ENCODE assay signal across 17 cellular contexts in the genomic region with DNA sequence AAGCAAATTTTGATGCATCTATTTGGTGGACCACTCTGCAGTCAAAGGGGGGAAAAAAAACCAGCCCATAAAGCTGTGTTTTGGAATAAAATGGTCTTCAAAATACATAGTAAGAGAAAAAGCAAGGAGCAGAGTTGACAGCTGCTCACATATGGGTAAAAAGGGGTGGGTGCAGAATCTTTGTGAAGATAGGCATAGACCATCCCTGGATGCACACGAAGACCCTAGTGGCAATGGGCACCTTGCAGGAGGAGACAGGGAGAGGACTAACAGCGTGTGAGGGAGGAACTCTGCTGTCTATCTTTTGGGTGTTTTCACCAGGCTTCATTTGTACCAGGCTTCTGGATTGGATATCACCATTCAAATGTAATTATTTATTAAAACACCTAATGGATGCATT. TPM values are rescaled to one million over a fixed set of nuclear protein-coding genes. Genes with fewer than 3 reads are reported as not detected.
A peak's percentile ranks its signal among the peaks of the same experiment; 100 is the strongest.
DNase-seq lines count a peak whose midpoint lies in the region; ATAC-seq and TF ChIP-seq lines count a peak whose summit lies in the region.
"Had no signal": no experiment of that assay in that cellular context is flagged by ENCODE, and none has a peak within 500 bp of the region (broad histone marks: within the 10 kb centered on the region; RNA-seq: fewer than 3 reads in every experiment).

No MANE protein-coding gene starts in this region.

- H2BK12ac ChIP-seq in mesenchymal stem cell (ENCODE audit: low read length in 2 of 2) = no peak overlapping the region

- H2AFZ ChIP-seq in mesenchymal stem cell (ENCODE audit: low read depth, low read length) = no peak overlapping the region

- no peak overlapping the region for H4K91ac ChIP-seq in mesenchymal stem cell (ENCODE audit: low read length)

- no peaks in the 10 kb centered on the region for H3K9me3 Mint-ChIP-seq in stimulated activated naive CD8-positive, alpha-beta T cell treated with anti-CD3 and anti-CD28 coated beads, Interleukin-15, Interleukin-2, amounts not matched to agents 100 ng/mL and 50 ng/mL, for 24 hours
- H3K9me3 Mint-ChIP-seq in stimulated activated naive CD8-positive, alpha-beta T cell treated with anti-CD3 and anti-CD28 coated beads, Interleukin-15, amount 100 ng/mL, for 72 hours = no peaks in the 10 kb centered on the region

- H4K8ac ChIP-seq in mesenchymal stem cell (ENCODE audit: low read length) = no peak overlapping the region

- no peak overlapping the region for H2BK5ac ChIP-seq in mesenchymal stem cell (ENCODE audit: low read depth, low read length, poor library complexity, severe bottlenecking)

- peak overlapping the region; percentile 38 for H3K27ac Mint-ChIP-seq in stimulated activated naive CD8-positive, alpha-beta T cell treated with anti-CD3 and anti-CD28 coated beads, Interleukin-15, Interleukin-2, amounts not matched to agents 100 ng/mL and 50 ng/mL, for 24 hours
- H3K27ac Mint-ChIP-seq in stimulated activated naive CD8-positive, alpha-beta T cell treated with anti-CD3 and anti-CD28 coated beads, Interleukin-15, amount 100 ng/mL, for 72 hours = peak overlapping the region in 1 of 2 donors; percentile 65
- peak overlapping the region; percentile 83 for H3K27ac Mint-ChIP-seq in T-helper 17 cell

- no peak for DNase-seq in stimulated activated naive CD8-positive, alpha-beta T cell treated with anti-CD3 and anti-CD28 coated beads, Interleukin-15, amount 100 ng/mL, for 72 hours
- DNase-seq in T-helper 17 cell (no peak), mesenchymal stem cell (peak; percentile 33), GF-D8 (lab: John Stamatoyannopoulos, UW) (no peak), SW480 (ENCODE audit: low spot score) (no peak), foreskin fibroblast (no peak)
- DNase-seq: AML-193, H7, MV-4-11, NCI-H1417, NCI-H187 treated with DMSO at 0.1 percent for 48 hours, NCI-H2171, NCI-H446, NCI-H69, SIG-M5 had no signal

- no peak overlapping the region for H3K4me2 ChIP-seq in mesenchymal stem cell (ENCODE audit: low read length, poor library complexity, severe bottlenecking)

- no peak overlapping the region for H3K4me3 Mint-ChIP-seq in stimulated activated naive CD8-positive, alpha-beta T cell treated with anti-CD3 and anti-CD28 coated beads, Interleukin-15, Interleukin-2, amounts not matched to agents 100 ng/mL and 50 ng/mL, for 24 hours
- H3K4me3 Mint-ChIP-seq in stimulated activated naive CD8-positive, alpha-beta T cell treated with anti-CD3 and anti-CD28 coated beads, Interleukin-15, amount 100 ng/mL, for 72 hours = no peak overlapping the region
- peak overlapping the region; percentile 47 for H3K4me3 Mint-ChIP-seq in T-helper 17 cell
- H3K4me3 Mint-ChIP-seq: CD14-positive monocyte had no signal

- H2BK15ac ChIP-seq in mesenchymal stem cell (ENCODE audit: low read depth, poor library complexity, severe bottlenecking) = no peak overlapping the region

- no peak overlapping the region for H3K9ac ChIP-seq in mesenchymal stem cell (ENCODE audit: low read length)

- H3K4me1 ChIP-seq in mesenchymal stem cell (ENCODE audit: control insufficient read depth, insufficient read depth, low read depth, low read length) = peaks cover 21% of the 10 kb centered on the region

- peaks cover 41 to 71% of the 10 kb centered on the region in 2 experiments for H3K36me3 ChIP-seq in mesenchymal stem cell (ENCODE audit: control insufficient read depth in 1 of 2, insufficient read depth in 2 of 2, low read depth in 1 of 2, low read length in 2 of 2)

- no peak for ATAC-seq in stimulated activated naive CD8-positive, alpha-beta T cell treated with anti-CD3 and anti-CD28 coated beads, Interleukin-15, amount 100 ng/mL, for 72 hours
- peak; percentile 15 for ATAC-seq in T-helper 17 cell

- TF ChIP-seq CTCF in foreskin fibroblast (IDR thresholded peaks at IDR 0.05; ENCODE audit: low read depth, low read length) = no peak

- no peaks in the 10 kb centered on the region for H3K9me3 ChIP-seq in T-helper 17 cell (ENCODE audit: control insufficient read depth, low read length, poor library complexity, severe bottlenecking)
- no peaks in the 10 kb centered on the region for H3K9me3 ChIP-seq in mesenchymal stem cell (ENCODE audit: control insufficient read depth, low read length)

- no peak overlapping the region for H2AK5ac ChIP-seq in mesenchymal stem cell (ENCODE audit: low read length, severe bottlenecking)

- H3K14ac ChIP-seq in mesenchymal stem cell (ENCODE audit: low read length in 2 of 2) = no peak overlapping the region

- H3K27ac ChIP-seq in mesenchymal stem cell (ENCODE audit: low read length, poor library complexity, severe bottlenecking) = no peak overlapping the region

- no peak overlapping the region for H2BK120ac ChIP-seq in mesenchymal stem cell (ENCODE audit: low read depth, low read length)

- peaks cover 8% of the 10 kb centered on the region for H3K79me1 ChIP-seq in mesenchymal stem cell (replicated peaks; ENCODE audit: low read length, poor library complexity, severe bottlenecking)

- no peak overlapping the region for H3K18ac ChIP-seq in mesenchymal stem cell (ENCODE audit: low read depth in 1 of 2, low read length in 2 of 2)

- no peak overlapping the region for H3K23ac ChIP-seq in mesenchymal stem cell (ENCODE audit: low read length in 2 of 2)

- no peak overlapping the region for H3K4ac ChIP-seq in mesenchymal stem cell (ENCODE audit: low read depth in 1 of 2, low read length in 2 of 2)

- WGBS in mesenchymal stem cell = 50% methylated on average over 1 of the region's 2 CpGs

- no peak overlapping the region for H3K4me3 ChIP-seq in mesenchymal stem cell (ENCODE audit: insufficient read depth in 1 of 2, low read depth in 1 of 2, low read length in 2 of 2)
- no peak overlapping the region for H3K4me3 ChIP-seq in foreskin fibroblast (ENCODE audit: low read depth in 1 of 2, low read length in 2 of 2)

- peaks cover 41% of the 10 kb centered on the region for H3K36me3 Mint-ChIP-seq in stimulated activated naive CD8-positive, alpha-beta T cell treated with anti-CD3 and anti-CD28 coated beads, Interleukin-15, Interleukin-2, amounts not matched to agents 100 ng/mL and 50 ng/mL, for 24 hours (ENCODE audit: low read depth)
- peaks cover 5% of the 10 kb centered on the region for H3K36me3 Mint-ChIP-seq in T-helper 17 cell (ENCODE audit: low read depth)

- no peaks in the 10 kb centered on the region for H3K27me3 ChIP-seq in mesenchymal stem cell (ENCODE audit: control insufficient read depth in 1 of 2, insufficient read depth in 1 of 2, low read length in 2 of 2)

- no peaks in the 10 kb centered on the region for H3K27me3 Mint-ChIP-seq in stimulated activated naive CD8-positive, alpha-beta T cell treated with anti-CD3 and anti-CD28 coated beads, Interleukin-15, Interleukin-2, amounts not matched to agents 100 ng/mL and 50 ng/mL, for 24 hours
- no peaks in the 10 kb centered on the region for H3K27me3 Mint-ChIP-seq in stimulated activated naive CD8-positive, alpha-beta T cell treated with anti-CD3 and anti-CD28 coated beads, Interleukin-15, amount 100 ng/mL, for 72 hours
- no peaks in the 10 kb centered on the region for H3K27me3 Mint-ChIP-seq in T-helper 17 cell

- H3K4me1 Mint-ChIP-seq in stimulated activated naive CD8-positive, alpha-beta T cell treated with anti-CD3 and anti-CD28 coated beads, Interleukin-15, Interleukin-2, amounts not matched to agents 100 ng/mL and 50 ng/mL, for 24 hours (ENCODE audit: low read depth) = no peaks in the 10 kb centered on the region
- no peaks in the 10 kb centered on the region for H3K4me1 Mint-ChIP-seq in stimulated activated naive CD8-positive, alpha-beta T cell treated with anti-CD3 and anti-CD28 coated beads, Interleukin-15, amount 100 ng/mL, for 72 hours
- H3K4me1 Mint-ChIP-seq in T-helper 17 cell = peaks cover 8% of the 10 kb centered on the region
- H3K4me1 Mint-ChIP-seq: CD14-positive monocyte had no signal

RNA-seq across cellular contexts. Expression of a gene that starts 43.9 kb away (rescaled TPM):
- total RNA-seq in T-helper 17 cell = 100 to 1,000 TPM; 161 to 177 TPM
- 374 TPM for polyA plus RNA-seq in mesenchymal stem cell (2013, experiment 1 of 2)
- 364 TPM for polyA plus RNA-seq in mesenchymal stem cell (2013, experiment 2 of 2)
